1 cellular context compared by ENCODE assay signal in genomic region chr2:9555338-9556120, GRCh38.
TF ChIP-seq lines count a peak whose summit lies in the region.

TSS of gene ADAM17 (minus strand) at chr2:9555830. CDS start at chr2:9555605, 225 bp downstream.

TF ChIP-seq in HepG2, 621 proteins besides CTCF, POLR2A, EP300 and RAD21 (continued from another document and continues in another):
- TF ChIP-seq, protein P1, sequence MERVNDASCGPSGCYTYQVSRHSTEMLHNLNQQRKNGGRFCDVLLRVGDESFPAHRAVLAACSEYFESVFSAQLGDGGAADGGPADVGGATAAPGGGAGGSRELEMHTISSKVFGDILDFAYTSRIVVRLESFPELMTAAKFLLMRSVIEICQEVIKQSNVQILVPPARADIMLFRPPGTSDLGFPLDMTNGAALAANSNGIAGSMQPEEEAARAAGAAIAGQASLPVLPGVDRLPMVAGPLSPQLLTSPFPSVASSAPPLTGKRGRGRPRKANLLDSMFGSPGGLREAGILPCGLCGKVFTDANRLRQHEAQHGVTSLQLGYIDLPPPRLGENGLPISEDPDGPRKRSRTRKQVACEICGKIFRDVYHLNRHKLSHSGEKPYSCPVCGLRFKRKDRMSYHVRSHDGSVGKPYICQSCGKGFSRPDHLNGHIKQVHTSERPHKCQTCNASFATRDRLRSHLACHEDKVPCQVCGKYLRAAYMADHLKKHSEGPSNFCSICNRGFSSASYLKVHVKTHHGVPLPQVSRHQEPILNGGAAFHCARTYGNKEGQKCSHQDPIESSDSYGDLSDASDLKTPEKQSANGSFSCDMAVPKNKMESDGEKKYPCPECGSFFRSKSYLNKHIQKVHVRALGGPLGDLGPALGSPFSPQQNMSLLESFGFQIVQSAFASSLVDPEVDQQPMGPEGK (CRISPR knock-in tag; IDR thresholded peaks at IDR 0.05): peak; percentile 93
- TF ChIP-seq, protein P2, sequence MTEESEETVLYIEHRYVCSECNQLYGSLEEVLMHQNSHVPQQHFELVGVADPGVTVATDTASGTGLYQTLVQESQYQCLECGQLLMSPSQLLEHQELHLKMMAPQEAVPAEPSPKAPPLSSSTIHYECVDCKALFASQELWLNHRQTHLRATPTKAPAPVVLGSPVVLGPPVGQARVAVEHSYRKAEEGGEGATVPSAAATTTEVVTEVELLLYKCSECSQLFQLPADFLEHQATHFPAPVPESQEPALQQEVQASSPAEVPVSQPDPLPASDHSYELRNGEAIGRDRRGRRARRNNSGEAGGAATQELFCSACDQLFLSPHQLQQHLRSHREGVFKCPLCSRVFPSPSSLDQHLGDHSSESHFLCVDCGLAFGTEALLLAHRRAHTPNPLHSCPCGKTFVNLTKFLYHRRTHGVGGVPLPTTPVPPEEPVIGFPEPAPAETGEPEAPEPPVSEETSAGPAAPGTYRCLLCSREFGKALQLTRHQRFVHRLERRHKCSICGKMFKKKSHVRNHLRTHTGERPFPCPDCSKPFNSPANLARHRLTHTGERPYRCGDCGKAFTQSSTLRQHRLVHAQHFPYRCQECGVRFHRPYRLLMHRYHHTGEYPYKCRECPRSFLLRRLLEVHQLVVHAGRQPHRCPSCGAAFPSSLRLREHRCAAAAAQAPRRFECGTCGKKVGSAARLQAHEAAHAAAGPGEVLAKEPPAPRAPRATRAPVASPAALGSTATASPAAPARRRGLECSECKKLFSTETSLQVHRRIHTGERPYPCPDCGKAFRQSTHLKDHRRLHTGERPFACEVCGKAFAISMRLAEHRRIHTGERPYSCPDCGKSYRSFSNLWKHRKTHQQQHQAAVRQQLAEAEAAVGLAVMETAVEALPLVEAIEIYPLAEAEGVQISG (CRISPR knock-in tag; IDR thresholded peaks at IDR 0.05): peak; percentile 94
- no peak for TF ChIP-seq TEAD2 (CRISPR knock-in tag; IDR thresholded peaks at IDR 0.05)
- TF ChIP-seq HOXD1 (CRISPR knock-in tag; IDR thresholded peaks at IDR 0.05): peak; percentile 85; the same call in 1 of the 2 replicates
- TF ChIP-seq GATAD2A (CRISPR knock-in tag; IDR thresholded peaks at IDR 0.05): peak; percentile 43; the same call in 1 of the 2 replicates
- TF ChIP-seq PRDM4 (CRISPR knock-in tag; IDR thresholded peaks at IDR 0.05; ENCODE audit: borderline replicate concordance): 0 out of 2 replicates have a peak, but pooled peaks have one; percentile 42
- peak; percentile 95 for TF ChIP-seq POGK (CRISPR knock-in tag; conservative IDR thresholded peaks at IDR 0.05)
- no peak for TF ChIP-seq ZSCAN12 (CRISPR knock-in tag; IDR thresholded peaks at IDR 0.05)
- TF ChIP-seq NPAS2 (CRISPR knock-in tag; IDR thresholded peaks at IDR 0.05; ENCODE audit: borderline replicate concordance): no peak; the same call in 1 of the 2 replicates
- TF ChIP-seq, protein P3, sequence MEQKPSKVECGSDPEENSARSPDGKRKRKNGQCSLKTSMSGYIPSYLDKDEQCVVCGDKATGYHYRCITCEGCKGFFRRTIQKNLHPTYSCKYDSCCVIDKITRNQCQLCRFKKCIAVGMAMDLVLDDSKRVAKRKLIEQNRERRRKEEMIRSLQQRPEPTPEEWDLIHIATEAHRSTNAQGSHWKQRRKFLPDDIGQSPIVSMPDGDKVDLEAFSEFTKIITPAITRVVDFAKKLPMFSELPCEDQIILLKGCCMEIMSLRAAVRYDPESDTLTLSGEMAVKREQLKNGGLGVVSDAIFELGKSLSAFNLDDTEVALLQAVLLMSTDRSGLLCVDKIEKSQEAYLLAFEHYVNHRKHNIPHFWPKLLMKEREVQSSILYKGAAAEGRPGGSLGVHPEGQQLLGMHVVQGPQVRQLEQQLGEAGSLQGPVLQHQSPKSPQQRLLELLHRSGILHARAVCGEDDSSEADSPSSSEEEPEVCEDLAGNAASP (CRISPR knock-in tag; IDR thresholded peaks at IDR 0.05; ENCODE audit: borderline replicate concordance): peak; percentile 99
- TF ChIP-seq GTF3A (CRISPR knock-in tag; conservative IDR thresholded peaks at IDR 0.05): no peak
- TF ChIP-seq NKX3-1 (CRISPR knock-in tag; IDR thresholded peaks at IDR 0.05): peak; percentile 86
- TF ChIP-seq FOXM1 (CRISPR knock-in tag; IDR thresholded peaks at IDR 0.05): no peak
- peak; percentile 86 for TF ChIP-seq KLF9 (CRISPR knock-in tag; IDR thresholded peaks at IDR 0.05; ENCODE audit: low read depth)
- peak; percentile 78 for TF ChIP-seq TOE1 (CRISPR knock-in tag; IDR thresholded peaks at IDR 0.05)
- TF ChIP-seq, protein P4, sequence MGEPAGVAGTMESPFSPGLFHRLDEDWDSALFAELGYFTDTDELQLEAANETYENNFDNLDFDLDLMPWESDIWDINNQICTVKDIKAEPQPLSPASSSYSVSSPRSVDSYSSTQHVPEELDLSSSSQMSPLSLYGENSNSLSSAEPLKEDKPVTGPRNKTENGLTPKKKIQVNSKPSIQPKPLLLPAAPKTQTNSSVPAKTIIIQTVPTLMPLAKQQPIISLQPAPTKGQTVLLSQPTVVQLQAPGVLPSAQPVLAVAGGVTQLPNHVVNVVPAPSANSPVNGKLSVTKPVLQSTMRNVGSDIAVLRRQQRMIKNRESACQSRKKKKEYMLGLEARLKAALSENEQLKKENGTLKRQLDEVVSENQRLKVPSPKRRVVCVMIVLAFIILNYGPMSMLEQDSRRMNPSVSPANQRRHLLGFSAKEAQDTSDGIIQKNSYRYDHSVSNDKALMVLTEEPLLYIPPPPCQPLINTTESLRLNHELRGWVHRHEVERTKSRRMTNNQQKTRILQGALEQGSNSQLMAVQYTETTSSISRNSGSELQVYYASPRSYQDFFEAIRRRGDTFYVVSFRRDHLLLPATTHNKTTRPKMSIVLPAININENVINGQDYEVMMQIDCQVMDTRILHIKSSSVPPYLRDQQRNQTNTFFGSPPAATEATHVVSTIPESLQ (CRISPR knock-in tag; conservative IDR thresholded peaks at IDR 0.05): no peak; the same call in 1 of the 2 replicates
- TF ChIP-seq PHF8 (CRISPR knock-in tag; IDR thresholded peaks at IDR 0.05): peak; percentile 99
- TF ChIP-seq, protein P5, sequence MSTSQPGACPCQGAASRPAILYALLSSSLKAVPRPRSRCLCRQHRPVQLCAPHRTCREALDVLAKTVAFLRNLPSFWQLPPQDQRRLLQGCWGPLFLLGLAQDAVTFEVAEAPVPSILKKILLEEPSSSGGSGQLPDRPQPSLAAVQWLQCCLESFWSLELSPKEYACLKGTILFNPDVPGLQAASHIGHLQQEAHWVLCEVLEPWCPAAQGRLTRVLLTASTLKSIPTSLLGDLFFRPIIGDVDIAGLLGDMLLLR (CRISPR knock-in tag; IDR thresholded peaks at IDR 0.05): 0 out of 2 replicates have a peak, but pooled peaks have one; percentile 47
- peak; percentile 99 for TF ChIP-seq ZNF749 (CRISPR knock-in tag; IDR thresholded peaks at IDR 0.05; ENCODE audit: borderline replicate concordance)
- 0 out of 2 replicates have a peak, but pooled peaks have one; percentile 62 for TF ChIP-seq BRD4 (CRISPR knock-in tag; IDR thresholded peaks at IDR 0.05)
- TF ChIP-seq ZNF883 (CRISPR knock-in tag; IDR thresholded peaks at IDR 0.05; ENCODE audit: not compliant biosample characterization): peak; percentile 93
- TF ChIP-seq ZSCAN22 (CRISPR knock-in tag; IDR thresholded peaks at IDR 0.05): 0 out of 2 replicates have a peak, but pooled peaks have one; percentile 34
- peak; percentile 71 for TF ChIP-seq ZEB1 (IDR thresholded peaks at IDR 0.05; ENCODE audit: insufficient replicate concordance, low read depth)
- peak; percentile 93; the same call in 1 of the 2 replicates for TF ChIP-seq ZNF350 (CRISPR knock-in tag; IDR thresholded peaks at IDR 0.05; ENCODE audit: borderline replicate concordance, low read depth)
- TF ChIP-seq NFAT5 (CRISPR knock-in tag; IDR thresholded peaks at IDR 0.05): no peak; the same call in 1 of the 2 replicates
- TF ChIP-seq ZNF160 (CRISPR knock-in tag; IDR thresholded peaks at IDR 0.05): peak; percentile 53; the same call in 1 of the 2 replicates
- TF ChIP-seq JUNB (CRISPR knock-in tag; IDR thresholded peaks at IDR 0.05; ENCODE audit: borderline replicate concordance): peak; percentile 6; the same call in 1 of the 2 replicates
- TF ChIP-seq ZNF143 (CRISPR knock-in tag; IDR thresholded peaks at IDR 0.05): peak; percentile 92
- TF ChIP-seq SPEN (CRISPR knock-in tag; IDR thresholded peaks at IDR 0.05; ENCODE audit: low read depth): peak; percentile 97
- TF ChIP-seq TOPORS (CRISPR knock-in tag; IDR thresholded peaks at IDR 0.05): no peak; the same call in none of the 2 replicates
- peak; percentile 15; the same call in 1 of the 2 replicates for TF ChIP-seq ZMYM2 (CRISPR knock-in tag; IDR thresholded peaks at IDR 0.05)
- peak; percentile 97 for TF ChIP-seq ZNF431 (CRISPR knock-in tag; IDR thresholded peaks at IDR 0.05; ENCODE audit: borderline replicate concordance, low read depth)
- peak; percentile 87 for TF ChIP-seq ATF7-NPFF (CRISPR knock-in tag; IDR thresholded peaks at IDR 0.05; ENCODE audit: low read depth)
- peak in 1 of 2 experiments; percentile 55; a peak in 1 of 4 replicates for TF ChIP-seq NR2F1 (CRISPR knock-in tag; IDR thresholded peaks at IDR 0.05)
- TF ChIP-seq ZNF280D (CRISPR knock-in tag; IDR thresholded peaks at IDR 0.05): no peak; the same call in 1 of the 2 replicates
- TF ChIP-seq HNRNPH1 (optimal IDR thresholded peaks at IDR 0.05; ENCODE audit: low read depth, low read length): no peak
